8 cellular contexts compared by ENCODE assay signal in genomic region chr2:10119601-10120157, GRCh38. TPM values are rescaled to one million over a fixed set of nuclear protein-coding genes. Genes with fewer than 3 reads are reported as not detected.
DNase-seq lines count a peak whose midpoint lies in the region; ATAC-seq and TF ChIP-seq lines count a peak whose summit lies in the region.

No MANE protein-coding gene starts in this region.

- H3K36me3 ChIP-seq in CD4-positive, alpha-beta memory T cell (ENCODE audit: insufficient read depth, low read length) = no peaks in the 10 kb centered on the region
- H3K36me3 ChIP-seq in OCI-LY3 (replicated peaks; ENCODE audit: low read depth, low read length) (peaks cover 23% of the 10 kb centered on the region), endodermal cell (ENCODE audit: control insufficient read depth, insufficient read depth, low read length) (peaks cover 5% of the 10 kb centered on the region), osteoblast (ENCODE audit: insufficient read depth, low read length) (no peaks in the 10 kb centered on the region)

- H3K27me3 ChIP-seq in CD4-positive, alpha-beta memory T cell (ENCODE audit: insufficient read depth, low read length) = peaks cover 5% of the 10 kb centered on the region
- H3K27me3 ChIP-seq in OCI-LY3 (ENCODE audit: low read depth, low read length) (no peaks in the 10 kb centered on the region), endodermal cell (ENCODE audit: control insufficient read depth, insufficient read depth, low read length, poor library complexity, severe bottlenecking) (no peaks in the 10 kb centered on the region), osteoblast (ENCODE audit: insufficient read depth, low read length) (no peaks in the 10 kb centered on the region)

- CTCF ChIA-PET in CD4-positive, alpha-beta memory T cell (lab: Charles Lee; ENCODE audit: partially characterized antibody) = interaction anchor here (1.0 to 2.8 kb wide), 4 partner anchors 43 to 316 kb away, joined by 3 to 16 read pairs (median 12); no protein-coding TSS in a partner anchor

- H3K36me3 Mint-ChIP-seq in CD4-positive, alpha-beta memory T cell = peaks cover 0 to 6% of the 10 kb centered on the region in 2 donors
- peaks cover 13% of the 10 kb centered on the region for H3K36me3 Mint-ChIP-seq in endodermal cell (ENCODE audit: low read depth)

- POLR2A ChIA-PET in CD4-positive, alpha-beta memory T cell (lab: Charles Lee; ENCODE audit: partially characterized antibody) = interaction anchor here (0.7 kb wide), 1 partner anchor 184 kb away, joined by 3 read pairs; no protein-coding TSS in a partner anchor

- peaks cover 48% of the 10 kb centered on the region for H3K79me2 ChIP-seq in OCI-LY3 (ENCODE audit: low read length)
- peaks cover 11% of the 10 kb centered on the region for H3K79me2 ChIP-seq in osteoblast (ENCODE audit: insufficient read depth, low read length)

- TF ChIP-seq CTCF in OCI-LY3 (IDR thresholded peaks at IDR 0.05; ENCODE audit: low read depth, low read length) (no peak), endodermal cell (conservative IDR thresholded peaks at IDR 0.05) (no peak), osteoblast (IDR thresholded peaks at IDR 0.05; ENCODE audit: extremely low read depth, low read depth, low read length) (no peak)

- H4K20me1 ChIP-seq in OCI-LY3 (ENCODE audit: insufficient read depth, low read length) (peaks cover 14% of the 10 kb centered on the region), osteoblast (ENCODE audit: insufficient read depth, low read length) (no peaks in the 10 kb centered on the region)

- H3K4me2 ChIP-seq in OCI-LY3 (ENCODE audit: low read length) (peak overlapping the region; percentile 96), osteoblast (ENCODE audit: insufficient read depth, low read length) (peak overlapping the region; percentile 87)

- 0 out of 2 replicates have a peak overlapping the region, but pooled peaks have one; percentile 60 for H2AFZ ChIP-seq in OCI-LY3 (ENCODE audit: low read depth, low read length)
- peak overlapping the region; percentile 95 for H2AFZ ChIP-seq in osteoblast (ENCODE audit: low read length)

- H3K4me3 ChIP-seq in CD4-positive, alpha-beta memory T cell (ENCODE audit: low read length in 2 of 2) = peak overlapping the region in 1 of 2 donors; percentile 73
- peak overlapping the region; percentile 90 for H3K4me3 ChIP-seq in OCI-LY3 (ENCODE audit: low read length)
- H3K4me3 ChIP-seq in endodermal cell (ENCODE audit: low read length) = peak overlapping the region; percentile 90
- peak overlapping the region; percentile 72 for H3K4me3 ChIP-seq in osteoblast (ENCODE audit: insufficient read depth, low read length)

- H3K9me3 ChIP-seq in CD4-positive, alpha-beta memory T cell (ENCODE audit: control insufficient read depth in 1 of 2, low read length in 2 of 2) = no peaks in the 10 kb centered on the region
- no peaks in the 10 kb centered on the region for H3K9me3 ChIP-seq in OCI-LY3 (ENCODE audit: insufficient read depth, low read length)
- H3K9me3 ChIP-seq in endodermal cell (ENCODE audit: control insufficient read depth, low read length) = no peaks in the 10 kb centered on the region
- no peaks in the 10 kb centered on the region for H3K9me3 ChIP-seq in osteoblast (ENCODE audit: low read depth, low read length)

- no peaks in the 10 kb centered on the region for H3K9me3 Mint-ChIP-seq in CD4-positive, alpha-beta memory T cell
- no peaks in the 10 kb centered on the region for H3K9me3 Mint-ChIP-seq in endodermal cell

- DNase-seq in CD4-positive, alpha-beta memory T cell = no peak
- DNase-seq in endodermal cell (no peak), osteoblast (ENCODE audit: insufficient read length, low spot score, missing footprints) (no peak), SK-N-DZ (ENCODE audit: low spot score) (no peak), NCI-H526 (lab: John Stamatoyannopoulos, UW) (no peak)

- WGBS in endodermal cell (ENCODE audit: insufficient coverage in 1 of 2, insufficient read length in 1 of 2), 2 experiments = 85 to 91% methylated on average over 12 to 14 of the region's 14 CpGs

- H3K27ac Mint-ChIP-seq in CD4-positive, alpha-beta memory T cell = peak overlapping the region in 6 of 7 donors; percentile 78 to 99 (median 97)
- H3K27ac Mint-ChIP-seq in endodermal cell = peak overlapping the region; percentile 97

- H3K27ac ChIP-seq in CD4-positive, alpha-beta memory T cell (ENCODE audit: low read depth, low read length) = peak overlapping the region; percentile 57
- H3K27ac ChIP-seq in OCI-LY3 (ENCODE audit: low read length) (peak overlapping the region; percentile 89; the same call in 1 of the 2 replicates), endodermal cell (ENCODE audit: low read depth, low read length) (peak overlapping the region; percentile 71), osteoblast (ENCODE audit: low read depth, low read length) (peak overlapping the region; percentile 64)

- H3K27me3 Mint-ChIP-seq in CD4-positive, alpha-beta memory T cell = peaks cover 5 to 12% of the 10 kb centered on the region in 2 donors
- no peaks in the 10 kb centered on the region for H3K27me3 Mint-ChIP-seq in endodermal cell (ENCODE audit: insufficient read depth)

- H3K4me3 Mint-ChIP-seq in CD4-positive, alpha-beta memory T cell = peak overlapping the region; percentile 92 to 99 (median 98)
- H3K4me3 Mint-ChIP-seq in endodermal cell = peak overlapping the region; percentile 90

- no peak for ATAC-seq in GM21447 (IDR thresholded peaks at IDR 0.05; ENCODE audit: unreplicated experiment)
- ATAC-seq in HG02981 (IDR thresholded peaks at IDR 0.05; ENCODE audit: unreplicated experiment) = no peak

- intact Hi-C loops in CD4-positive, alpha-beta memory T cell (cut with micrococcal nuclease) = loop anchor here (1.0 to 10.0 kb wide), 4 partner anchors 75 to 329 kb away; partner anchors contain the start of genes HPCAL1 and ODC1

- H3K4me1 ChIP-seq in CD4-positive, alpha-beta memory T cell (ENCODE audit: insufficient read depth, low read length) = peaks cover 47% of the 10 kb centered on the region
- peaks cover 29% of the 10 kb centered on the region for H3K4me1 ChIP-seq in OCI-LY3 (ENCODE audit: low read length)
- H3K4me1 ChIP-seq in endodermal cell (ENCODE audit: control insufficient read depth, insufficient read depth, low read length) = no peaks in the 10 kb centered on the region
- peaks cover 30% of the 10 kb centered on the region for H3K4me1 ChIP-seq in osteoblast (ENCODE audit: insufficient read depth, low read length)

- H3K4me1 Mint-ChIP-seq in CD4-positive, alpha-beta memory T cell = peaks cover 25 to 45% (median 34%) of the 10 kb centered on the region in 4 donors
- peaks cover 9% of the 10 kb centered on the region for H3K4me1 Mint-ChIP-seq in endodermal cell

- H3K9ac ChIP-seq in OCI-LY3 (ENCODE audit: low read length) (peak overlapping the region; percentile 99), endodermal cell (ENCODE audit: extremely low read depth, low read length, poor library complexity, severe bottlenecking) (peak overlapping the region; percentile 27)

RNA-seq across cellular contexts. Expression of gene RRM2, which starts 2.9 kb away (rescaled TPM):
- total RNA-seq in CD4-positive, alpha-beta memory T cell = under 1 TPM in 1 of 2 experiments, not detected in 1; 0.42 TPM
- polyA plus RNA-seq in CD4-positive, alpha-beta memory T cell = under 1 TPM; 0.48 to 0.77 TPM
- total RNA-seq in endodermal cell (100 to 1,000 TPM; 142 to 157 TPM), osteoblast (4.3 and 7.4 TPM in 2 replicates)
- 152 TPM for polyA plus RNA-seq in endodermal cell (2013, experiment 1 of 2)
- 130 TPM for polyA plus RNA-seq in endodermal cell (2013, experiment 2 of 2)
- polyA plus RNA-seq in SK-N-DZ (2014; cell fraction: cytosol; rRNA removed) = 126 and 131 TPM in 2 replicates
- 60.6 and 127 TPM in 2 replicates for polyA plus RNA-seq in SK-N-DZ (2014; cell fraction: nucleus; rRNA removed)

RNA-seq across cellular contexts. Expression of gene CYS1, which starts 39.5 kb away (rescaled TPM):
- total RNA-seq in CD4-positive, alpha-beta memory T cell = not detected
- polyA plus RNA-seq in CD4-positive, alpha-beta memory T cell = not detected
- total RNA-seq in endodermal cell = under 1 TPM; 0.29 to 0.44 TPM
- 0.14 TPM for polyA plus RNA-seq in endodermal cell (2013, experiment 1 of 2)
- polyA plus RNA-seq in endodermal cell (2013, experiment 2 of 2) = 0.50 TPM
- total RNA-seq in osteoblast = 0.36 and 1.5 TPM in 2 replicates
- not detected in 2 replicates for polyA plus RNA-seq in SK-N-DZ (2014; cell fraction: cytosol; rRNA removed)
- not detected in 2 replicates for polyA plus RNA-seq in SK-N-DZ (2014; cell fraction: nucleus; rRNA removed)

Comparison
In these comparisons a context has a peak if more than half of its experiments do, and no peak if none do; other contexts are left out.
1. RNA of gene RRM2, which starts 2.9 kb away (total RNA-seq): 142 to 157 TPM in endodermal cell; 4.3 to 7.4 TPM in osteoblast and 0.42 TPM in CD4-positive, alpha-beta memory T cell; every median in the first group is over 10 times any median in the second.
2. Peak in every context shown above with its lines, with median percentiles within 50 percentile points of each other: H3K27ac ChIP-seq.